ENCODE assay signal across 8 cellular contexts in genomic region chr15:79184465-79184892, GRCh38.
DNase-seq lines count a peak whose midpoint lies in the region; ATAC-seq and TF ChIP-seq lines count a peak whose summit lies in the region.

No MANE protein-coding gene starts in this region.

- peaks cover 3% of the 10 kb centered on the region for H3K4me1 Mint-ChIP-seq in endodermal cell

- no peaks in the 10 kb centered on the region for H3K36me3 Mint-ChIP-seq in endodermal cell (ENCODE audit: low read depth)

- H3K9me2 ChIP-seq in GM23248 (ENCODE audit: insufficient read depth): no peaks in the 10 kb centered on the region

- H3K27ac ChIP-seq in GM23248 (no peak overlapping the region), endodermal cell (ENCODE audit: low read depth, low read length) (no peak overlapping the region)

- H3K4me3 ChIP-seq in GM23248 (no peak overlapping the region), endodermal cell (ENCODE audit: low read length) (no peak overlapping the region)

- H3K36me3 ChIP-seq in GM23248 (ENCODE audit: low read depth) (no peaks in the 10 kb centered on the region), endodermal cell (ENCODE audit: control insufficient read depth, insufficient read depth, low read length) (no peaks in the 10 kb centered on the region)

- 0 to 2% methylated on average over 4 of the region's 4 CpGs for WGBS in GM23248 (ENCODE audit: low coverage in 1 of 2, low lambda C conversion rate in 2 of 2, missing lambda C conversion rate in 2 of 2), 2 experiments
- WGBS in endodermal cell (ENCODE audit: insufficient coverage in 1 of 2, insufficient read length in 1 of 2), 2 experiments: 6 to 20% methylated on average over 2 to 4 of the region's 4 CpGs

- H2AFZ ChIP-seq in GM23248: no peak overlapping the region

- TF ChIP-seq CTCF in AG09319 (IDR thresholded peaks at IDR 0.05; ENCODE audit: low read depth, low read length) (peak; percentile 99), endodermal cell (conservative IDR thresholded peaks at IDR 0.05) (peak; percentile 98)

- H3K4me1 ChIP-seq in GM23248 (ENCODE audit: insufficient read depth): no peaks in the 10 kb centered on the region
- no peaks in the 10 kb centered on the region for H3K4me1 ChIP-seq in endodermal cell (ENCODE audit: control insufficient read depth, insufficient read depth, low read length)

- H3K79me2 ChIP-seq in GM23248 (ENCODE audit: insufficient read depth): no peaks in the 10 kb centered on the region

- H3K27ac Mint-ChIP-seq in endodermal cell: no peak overlapping the region

- DNase-seq in AG09319 (ENCODE audit: extremely low read depth, low read depth) (no peak), GM23248 (peak; percentile 69), NCI-H69 (lab: John Stamatoyannopoulos, UW) (peak; percentile 50), endodermal cell (peak; percentile 93), midbrain (lab: John Stamatoyannopoulos, UW) (peak; percentile 80)
- DNase-seq in activated CD8-positive, alpha-beta memory T cell treated with anti-CD3 and anti-CD28 coated beads for 24 hours: peak; percentile 85
- DNase-seq in stimulated activated CD8-positive, alpha-beta memory T cell treated with anti-CD3 and anti-CD28 coated beads, Interleukin-2, amount 100 ng/mL, for 48 hours (ENCODE audit: low read depth in 2 of 2): peak; percentile 49 to 52

- no peaks in the 10 kb centered on the region for H4K20me1 ChIP-seq in GM23248 (ENCODE audit: insufficient read depth)

- peaks cover 6% of the 10 kb centered on the region for H3K27me3 Mint-ChIP-seq in endodermal cell (ENCODE audit: insufficient read depth)

- no peak overlapping the region for H3K4me3 Mint-ChIP-seq in endodermal cell

- H3K4me2 ChIP-seq in GM23248 (ENCODE audit: unreplicated experiment): no peak overlapping the region

- H3F3A ChIP-seq in GM23248 (ENCODE audit: insufficient read depth): no peaks in the 10 kb centered on the region

- H3K9ac ChIP-seq in GM23248 (no peak overlapping the region), endodermal cell (ENCODE audit: extremely low read depth, low read length, poor library complexity, severe bottlenecking) (no peak overlapping the region)

- H3K9me3 ChIP-seq in GM23248 (ENCODE audit: low read depth): no peaks in the 10 kb centered on the region
- H3K9me3 ChIP-seq in endodermal cell (ENCODE audit: control insufficient read depth, low read length): no peaks in the 10 kb centered on the region

- H3K27me3 ChIP-seq in GM23248 (replicated peaks; ENCODE audit: insufficient read depth) (peaks cover 8% of the 10 kb centered on the region; the same call in 1 of the 2 replicates), endodermal cell (ENCODE audit: control insufficient read depth, insufficient read depth, low read length, poor library complexity, severe bottlenecking) (peaks cover 7% of the 10 kb centered on the region)

- ATAC-seq in GM21619 (IDR thresholded peaks at IDR 0.05; ENCODE audit: unreplicated experiment): no peak

- in situ Hi-C loops in GM23248 (cut with MboI): loop anchor here (5.0 kb wide), 1 partner anchor 152 kb away; no protein-coding TSS in a partner anchor

- no peaks in the 10 kb centered on the region for H3K9me3 Mint-ChIP-seq in endodermal cell
